ENCODE assay signal across 14 cellular contexts in genomic region chr6:151310852-151311767, GRCh38.
"Had no signal": no experiment of that assay in that cellular context is flagged by ENCODE, and none has a peak within 500 bp of the region (broad histone marks: within the 10 kb centered on the region; RNA-seq: fewer than 3 reads in every experiment).

No MANE protein-coding gene starts in this region.

- FAIRE-seq: pancreas, small intestine, TTC549 had no signal

- H3K4me3 ChIP-seq: gastroesophageal sphincter, hepatocyte, pancreas, thyroid gland, vagina had no signal

- H3K27ac ChIP-seq: epithelial cell of prostate, hepatocyte, pancreas, thyroid gland, vagina had no signal

- H3K36me3 ChIP-seq: pancreas, thyroid gland, vagina had no signal

- H3K27me3 ChIP-seq: gastroesophageal sphincter, hepatocyte, pancreas, thyroid gland, vagina had no signal

- H3K9me3 ChIP-seq: gastroesophageal sphincter, pancreas, thyroid gland, vagina had no signal

- H3K4me1 ChIP-seq: vagina had no signal

- DNase-seq: activated naive CD4-positive, alpha-beta T cell treated with anti-CD3 and anti-CD28 coated beads, Interleukin-2, amount 50 U/mL, for 16 hours; central memory CD4-positive, alpha-beta T cell; cortex of kidney; effector memory CD4-positive, alpha-beta T cell; midbrain; pancreas; retina; small intestine; thyroid gland had no signal

- ATAC-seq: gastroesophageal sphincter, pancreas had no signal
